In genomic region chr9:113221003-113221799, GRCh38 we compare ENCODE assay signal across 8 cellular contexts. TPM values are rescaled to one million over a fixed set of nuclear protein-coding genes. Genes with fewer than 3 reads are reported as not detected.
DNase-seq lines count a peak whose midpoint lies in the region; ATAC-seq and TF ChIP-seq lines count a peak whose summit lies in the region.

Gene FKBP15 (minus strand): TSS chr9:113221277. CDS start chr9:113221243, 34 bp downstream.
Gene SLC31A1 (plus strand): TSS chr9:113221544. CDS start chr9:113256149, 34,605 bp downstream.

- H3K4me1 ChIP-seq in right atrium auricular region (peaks cover 0 to 38% of the 10 kb centered on the region in 2 donors), uterus (peaks cover 6 to 11% of the 10 kb centered on the region in 2 donors)

- H3K36me3 ChIP-seq in right atrium auricular region, result peaks cover 5% of the 10 kb centered on the region
- H3K36me3 ChIP-seq in uterus, result no peaks in the 10 kb centered on the region

- intact Hi-C loops in uterus (cut with DNase I; ENCODE audit: low total_unique reads), result no loop called here

- H3K4me3 ChIP-seq in right atrium auricular region (peak within 1 kb of the TSS; percentile 83 to 97), uterus (peak within 1 kb of the TSS; percentile 80 to 91)

- DNase-seq in NCI-H1694 treated with DMSO at 0.1 percent for 48 hours (lab: John Stamatoyannopoulos, UW) (peak; percentile 88), T-helper 2 cell (peak; percentile 92 to 98 (median 95)), anterior cingulate cortex (lab: John Stamatoyannopoulos, UW) (peak; percentile 67 to 99 (median 98)), right atrium auricular region (ENCODE audit: low spot score) (peak; percentile 99), pulmonary artery endothelial cell (ENCODE audit: low read depth, low spot score) (peak; percentile 93), uterus (peak; percentile 97 to 99)

- H3K27ac ChIP-seq in right atrium auricular region (peak within 1 kb of the TSS; percentile 85 to 91), uterus (peak within 1 kb of the TSS; percentile 79 to 83)

- TF ChIP-seq POLR2A in GM15510 (IDR thresholded peaks at IDR 0.05; ENCODE audit: borderline replicate concordance, extremely low read depth, insufficient read length) (peak; percentile 73), uterus (IDR thresholded peaks at IDR 0.05) (peak; percentile 48 to 70)

- TF ChIP-seq CTCF in right atrium auricular region (IDR thresholded peaks at IDR 0.05) (no peak), uterus (IDR thresholded peaks at IDR 0.05) (peak in 2 of 4 experiments; percentile 19 to 21)

- H3K9me3 ChIP-seq in right atrium auricular region (no peaks in the 10 kb centered on the region), uterus (no peaks in the 10 kb centered on the region)

- H3K27me3 ChIP-seq in right atrium auricular region (no peaks in the 10 kb centered on the region), uterus (no peaks in the 10 kb centered on the region)

- peak; percentile 88 for ATAC-seq in HG02885 (IDR thresholded peaks at IDR 0.05; ENCODE audit: poor library complexity, unreplicated experiment)

RNA-seq across cellular contexts. Expression of gene FKBP15, which starts in this region (rescaled TPM):
- total RNA-seq in right atrium auricular region (10 to 100 TPM; 14.7 to 16.6 TPM), pulmonary artery endothelial cell (16.6 and 23.2 TPM in 2 replicates), uterus (10 to 100 TPM; 14.1 to 30.3 (median 23.1) TPM)

RNA-seq across cellular contexts. Expression of gene SLC31A1, which starts in this region (rescaled TPM):
- 10 to 100 TPM; 10.0 to 11.1 TPM for total RNA-seq in right atrium auricular region
- 17.1 and 17.5 TPM in 2 replicates for total RNA-seq in pulmonary artery endothelial cell
- 10 to 100 TPM in 2 of 4 donors, 1 to 10 TPM in 1, under 1 TPM in 1; 0.51 to 20.6 (median 10.6) TPM for total RNA-seq in uterus

Comparison
In these comparisons a context has a peak if more than half of its experiments do, and no peak if none do; other contexts are left out.
1. Peak in every context shown above with its lines: DNase-seq, ATAC-seq, H3K4me3 ChIP-seq and H3K27ac ChIP-seq.